In genomic region chr5:173794901-173795416, GRCh38 we compare ENCODE assay signal across 16 cellular contexts.
"Had no signal": no experiment of that assay in that cellular context is flagged by ENCODE, and none has a peak within 500 bp of the region (broad histone marks: within the 10 kb centered on the region; RNA-seq: fewer than 3 reads in every experiment).

No MANE protein-coding gene starts in this region.

- ATAC-seq: effector memory CD8-positive, alpha-beta T cell; natural killer cell; stimulated activated naive B cell treated with anti-CD40 and anti-IgM and Interleukin-4, amounts not matched to agents 10 μg/mL and 1 μg/mL and 100 μg/mL, for 72 hours had no signal

- H3K36me3 ChIP-seq: brain microvascular endothelial cell, right atrium auricular region, tibial nerve had no signal

- H3K27ac ChIP-seq: brain microvascular endothelial cell, right atrium auricular region, tibial nerve had no signal

- H3K9me3 ChIP-seq: right atrium auricular region, tibial nerve had no signal

- H3K4me1 ChIP-seq: tibial nerve had no signal

- DNase-seq: activated CD4-positive, alpha-beta T cell treated with anti-CD3 and anti-CD28 coated beads, Interleukin-2, amount 10 ng/mL, durations not matched to agents 7 days and 5 days; activated CD4-positive, CD25-positive, alpha-beta regulatory T cell; activated CD8-positive, alpha-beta memory T cell treated with anti-CD3 and anti-CD28 coated beads, Interleukin-2, amount 50 U/mL, for 48 hours; activated naive CD4-positive, alpha-beta T cell treated with Interleukin-2 at 50 U/mL for 16 hours; anterior cingulate cortex; brain microvascular endothelial cell; cerebellar nuclear complex; dermis blood vessel endothelial cell; effector memory CD8-positive, alpha-beta T cell; natural killer cell; nucleus accumbens; stimulated activated CD4-positive, alpha-beta T cell treated with anti-CD3 and anti-CD28 coated beads, Interleukin-2, amount 100 ng/mL, for 48 hours; stimulated activated naive B cell treated with anti-CD40 and anti-IgM and Interleukin-4, amounts not matched to agents 10 μg/mL and 1 μg/mL and 100 μg/mL, for 72 hours had no signal

- H3K4me3 ChIP-seq: lung, right atrium auricular region, tibial nerve had no signal

- H3K27me3 ChIP-seq: brain microvascular endothelial cell, right atrium auricular region, tibial nerve had no signal
